Comparison of ENCODE assay signal across 8 cellular contexts in genomic region chr19:55088543-55089265, GRCh38. TPM values are rescaled to one million over a fixed set of nuclear protein-coding genes. Genes with fewer than 3 reads are reported as not detected.
A peak's percentile ranks its signal among the peaks of the same experiment; 100 is the strongest.
DNase-seq lines count a peak whose midpoint lies in the region; ATAC-seq and TF ChIP-seq lines count a peak whose summit lies in the region.

No MANE protein-coding gene starts in this region.

- 0 out of 2 replicates have a peak, but pooled peaks have one; percentile 3 for TF ChIP-seq RAD21 in Ishikawa (IDR thresholded peaks at IDR 0.05; ENCODE audit: low read depth)

- H3K36me3 ChIP-seq in adipocyte (ENCODE audit: control insufficient read depth, insufficient read depth, low read length, severe bottlenecking), result peaks cover 10% of the 10 kb centered on the region
- peaks cover 30% of the 10 kb centered on the region for H3K36me3 ChIP-seq in right atrium auricular region
- peaks cover 25 to 36% (median 28%) of the 10 kb centered on the region in 4 donors for H3K36me3 ChIP-seq in sigmoid colon

- ATAC-seq in HG03159 (IDR thresholded peaks at IDR 0.05; ENCODE audit: unreplicated experiment), result no peak

- H3K9me3 ChIP-seq in adipocyte (ENCODE audit: control insufficient read depth, low read length), result no peaks in the 10 kb centered on the region
- H3K9me3 ChIP-seq in right atrium auricular region, result no peaks in the 10 kb centered on the region
- no peaks in the 10 kb centered on the region for H3K9me3 ChIP-seq in sigmoid colon

- no peak for TF ChIP-seq POLR2A in sigmoid colon (IDR thresholded peaks at IDR 0.05)

- H3K9ac ChIP-seq in adipocyte (ENCODE audit: low read length), result no peak overlapping the region

- intact Hi-C loops in sigmoid colon (cut with DNase I), result loop anchor here (2.0 kb wide), 1 partner anchor 24 kb away; no protein-coding TSS in a partner anchor

- no peak for TF ChIP-seq EP300 in Ishikawa (IDR thresholded peaks at IDR 0.05; ENCODE audit: borderline replicate concordance)
- no peak for TF ChIP-seq EP300 in sigmoid colon (IDR thresholded peaks at IDR 0.05)

- TF ChIP-seq CTCF in right atrium auricular region (IDR thresholded peaks at IDR 0.05) (peak; percentile 79 to 92), sigmoid colon (IDR thresholded peaks at IDR 0.05) (peak in 3 of 4 experiments; percentile 43 to 92 (median 45))

- H3K4me3 ChIP-seq in adipocyte (ENCODE audit: low read length), result no peak overlapping the region
- H3K4me3 ChIP-seq in right atrium auricular region, result no peak overlapping the region
- no peak overlapping the region for H3K4me3 ChIP-seq in sigmoid colon

- DNase-seq in DMS153 treated with DMSO at 0.1 percent for 48 hours (lab: John Stamatoyannopoulos, UW; ENCODE audit: unreplicated experiment), result peak; percentile 52
- DNase-seq in T follicular helper cell (ENCODE audit: low read depth), result peak; percentile 69
- DNase-seq in adipocyte (ENCODE audit: low read depth), result peak; percentile 90
- DNase-seq in right atrium auricular region (ENCODE audit: low spot score), result peak; percentile 76
- DNase-seq in sigmoid colon, result peak; percentile 86
- no peak for DNase-seq in NCI-H524 treated with DMSO at 0.1 percent for 48 hours (lab: John Stamatoyannopoulos, UW)

- H3K27me3 ChIP-seq in adipocyte (replicated peaks; ENCODE audit: control insufficient read depth, insufficient read depth, low read length), result peaks cover 24% of the 10 kb centered on the region
- peaks cover 3 to 11% of the 10 kb centered on the region in 2 donors for H3K27me3 ChIP-seq in right atrium auricular region
- peaks cover 16 to 32% (median 30%) of the 10 kb centered on the region in 3 donors for H3K27me3 ChIP-seq in sigmoid colon

- H3K4me1 ChIP-seq in adipocyte (ENCODE audit: control insufficient read depth, insufficient read depth, low read length) (peaks cover 18% of the 10 kb centered on the region), right atrium auricular region (peaks cover 0 to 27% of the 10 kb centered on the region in 2 donors), sigmoid colon (peaks cover 0 to 37% (median 26%) of the 10 kb centered on the region in 4 donors)

- H3K27ac ChIP-seq in right atrium auricular region (peak overlapping the region in 1 of 2 donors; percentile 22), sigmoid colon (peak overlapping the region in 3 of 4 donors; percentile 40 to 55 (median 47))

- WGBS in sigmoid colon, 2 donors, result 46 to 48% methylated on average over 16 of the region's 16 CpGs

TF ChIP-seq in Ishikawa, 13 proteins besides CTCF, POLR2A, EP300 and RAD21:
- TF ChIP-seq ZBTB7A (IDR thresholded peaks at IDR 0.05; ENCODE audit: low read depth), result no peak; the same call in 1 of the 2 replicates
- no peak for TF ChIP-seq TAF1 (IDR thresholded peaks at IDR 0.05; ENCODE audit: low read depth)
- no peak for TF ChIP-seq USF1 (IDR thresholded peaks at IDR 0.05)
- no peak for TF ChIP-seq CREB1 (IDR thresholded peaks at IDR 0.05; ENCODE audit: low read depth)
- TF ChIP-seq NFIC (IDR thresholded peaks at IDR 0.05), result no peak
- TF ChIP-seq TCF12 (IDR thresholded peaks at IDR 0.05; ENCODE audit: low read depth), result no peak

RNA-seq across cellular contexts. Expression of gene EPS8L1, which starts 13.0 kb away (rescaled TPM):
- 10 to 100 TPM in 1 of 2 donors, 1 to 10 TPM in 1; 6.7 to 13.8 TPM for total RNA-seq in right atrium auricular region
- total RNA-seq in sigmoid colon, result under 1 TPM in 1 of 4 donors, not detected in 3; 0.28 TPM
- polyA plus RNA-seq in sigmoid colon, result 10 to 100 TPM; 36.3 to 77.8 (median 37.8) TPM

RNA-seq across cellular contexts. Expression of gene RDH13, which starts 25.8 kb away (rescaled TPM):
- total RNA-seq in right atrium auricular region (10 to 100 TPM; 26.5 to 28.1 TPM), sigmoid colon (10 to 100 TPM in 2 of 4 donors, 1 to 10 TPM in 2; 6.9 to 12.1 (median 9.9) TPM)
- 10 to 100 TPM in 2 of 3 donors, 1 to 10 TPM in 1; 9.6 to 41.0 (median 24.3) TPM for polyA plus RNA-seq in sigmoid colon

RNA-seq across cellular contexts. Expression of gene PPP1R12C, which starts 28.7 kb away (rescaled TPM):
- total RNA-seq in right atrium auricular region (100 to 1,000 TPM in 1 of 2 donors, 10 to 100 TPM in 1; 98.9 to 205 TPM), sigmoid colon (100 to 1,000 TPM; 125 to 222 (median 168) TPM)
- 100 to 1,000 TPM in 1 of 3 donors, 10 to 100 TPM in 2; 53.6 to 139 (median 58.9) TPM for polyA plus RNA-seq in sigmoid colon

RNA-seq across cellular contexts. Expression of gene GP6, which starts 50.6 kb away (rescaled TPM):
- total RNA-seq in right atrium auricular region, result under 1 TPM in 1 of 2 donors, not detected in 1; 0.16 TPM
- 1 to 10 TPM in 1 of 4 donors, under 1 TPM in 2, not detected in 1; 0.16 to 1.2 (median 0.83) TPM for total RNA-seq in sigmoid colon
- polyA plus RNA-seq in sigmoid colon, result under 1 TPM in 1 of 3 donors, not detected in 2; 0.28 TPM

Comparison
In these comparisons a context has a peak if more than half of its experiments do, and no peak if none do; other contexts are left out.
1. RNA of gene EPS8L1, which starts 13.0 kb away (total RNA-seq): 6.7 to 13.8 TPM in right atrium auricular region; 0.28 TPM in sigmoid colon; every median in the first group is over 4 times any median in the second.